ENCODE assay signal across 17 cellular contexts in genomic region chrX:24954732-24955131, GRCh38.
DNase-seq lines count a peak whose midpoint lies in the region; ATAC-seq, FAIRE-seq and TF ChIP-seq lines count a peak whose summit lies in the region.
"Had no signal": no experiment of that assay in that cellular context is flagged by ENCODE, and none has a peak within 500 bp of the region (broad histone marks: within the 10 kb centered on the region; RNA-seq: fewer than 3 reads in every experiment).

No MANE protein-coding gene starts in this region.

- peak; percentile 79 for FAIRE-seq in astrocyte (lab: Jason Lieb, UNC)
- FAIRE-seq: GM12878, GM18507 had no signal

- H3K4me1 Mint-ChIP-seq in activated T-cell treated with anti-CD3 and anti-CD28 coated beads, Interleukin-2, amount 50 U/mL, for 72 hours (ENCODE audit: low read depth) = no peaks in the 10 kb centered on the region
- peaks cover 1% of the 10 kb centered on the region for H3K4me1 Mint-ChIP-seq in activated T-cell treated with anti-CD3 and anti-CD28 coated beads, Interleukin-2, amount 50 U/mL, for 24 hours (ENCODE audit: low read depth)
- H3K4me1 Mint-ChIP-seq in astrocyte (ENCODE audit: low read depth, unreplicated experiment) (no peaks in the 10 kb centered on the region), nephron progenitor cell (peaks cover 17% of the 10 kb centered on the region), chondrocyte (ENCODE audit: low read depth) (no peaks in the 10 kb centered on the region)
- H3K4me1 Mint-ChIP-seq: CD8-positive, alpha-beta memory T cell had no signal

- no peak overlapping the region for H3K27ac ChIP-seq in astrocyte (ENCODE audit: low read depth, low read length)
- H3K27ac ChIP-seq: BLaER1, HL-60 had no signal

- no peak overlapping the region for H2AFZ ChIP-seq in astrocyte (ENCODE audit: low read depth, low read length)

- no peaks in the 10 kb centered on the region for H4K20me1 ChIP-seq in astrocyte (ENCODE audit: insufficient read depth, low read length)

- no peaks in the 10 kb centered on the region for H3K9me3 Mint-ChIP-seq in activated T-cell treated with anti-CD3 and anti-CD28 coated beads, Interleukin-2, amount 50 U/mL, for 72 hours
- no peaks in the 10 kb centered on the region for H3K9me3 Mint-ChIP-seq in activated T-cell treated with anti-CD3 and anti-CD28 coated beads, Interleukin-2, amount 50 U/mL, for 24 hours
- H3K9me3 Mint-ChIP-seq in astrocyte (ENCODE audit: unreplicated experiment) (no peaks in the 10 kb centered on the region), nephron progenitor cell (no peaks in the 10 kb centered on the region), chondrocyte (ENCODE audit: low read depth) (no peaks in the 10 kb centered on the region)
- H3K9me3 Mint-ChIP-seq: H9 had no signal

- no peak for TF ChIP-seq CTCF in astrocyte (IDR thresholded peaks at IDR 0.05; ENCODE audit: insufficient read depth, low read depth, low read length)
- TF ChIP-seq CTCF in nephron progenitor cell (IDR thresholded peaks at IDR 0.05) = no peak
- no peak for TF ChIP-seq CTCF in chondrocyte (IDR thresholded peaks at IDR 0.05)

- peaks cover 0 to 3% of the 10 kb centered on the region in 2 donors for H3K36me3 Mint-ChIP-seq in activated T-cell treated with anti-CD3 and anti-CD28 coated beads, Interleukin-2, amount 50 U/mL, for 72 hours (ENCODE audit: insufficient read depth in 2 of 2)
- peaks cover 8% of the 10 kb centered on the region for H3K36me3 Mint-ChIP-seq in activated T-cell treated with anti-CD3 and anti-CD28 coated beads, Interleukin-2, amount 50 U/mL, for 24 hours (ENCODE audit: low read depth)
- no peaks in the 10 kb centered on the region for H3K36me3 Mint-ChIP-seq in astrocyte (ENCODE audit: low read depth, unreplicated experiment)
- peaks cover 35% of the 10 kb centered on the region for H3K36me3 Mint-ChIP-seq in nephron progenitor cell (ENCODE audit: low read depth)
- peaks cover 1% of the 10 kb centered on the region for H3K36me3 Mint-ChIP-seq in chondrocyte (ENCODE audit: low read depth)

- H3K36me3 ChIP-seq in astrocyte (ENCODE audit: insufficient read depth, low read length) = no peaks in the 10 kb centered on the region

- H3K4me3 ChIP-seq in astrocyte (ENCODE audit: insufficient read depth, low read depth, low read length) = no peak overlapping the region
- H3K4me3 ChIP-seq: BLaER1, GM12878 had no signal

- no peaks in the 10 kb centered on the region for H3K27me3 Mint-ChIP-seq in activated T-cell treated with anti-CD3 and anti-CD28 coated beads, Interleukin-2, amount 50 U/mL, for 72 hours (ENCODE audit: low read depth)
- peaks cover 16% of the 10 kb centered on the region for H3K27me3 Mint-ChIP-seq in activated T-cell treated with anti-CD3 and anti-CD28 coated beads, Interleukin-2, amount 50 U/mL, for 24 hours
- H3K27me3 Mint-ChIP-seq in astrocyte (ENCODE audit: low read depth, unreplicated experiment) = no peaks in the 10 kb centered on the region
- H3K27me3 Mint-ChIP-seq in nephron progenitor cell (ENCODE audit: low read depth, poor library complexity) = no peaks in the 10 kb centered on the region
- H3K27me3 Mint-ChIP-seq in chondrocyte (ENCODE audit: low read depth) = no peaks in the 10 kb centered on the region

- peak overlapping the region; percentile 46 for H3K27ac Mint-ChIP-seq in activated T-cell treated with anti-CD3 and anti-CD28 coated beads, Interleukin-2, amount 50 U/mL, for 72 hours
- no peak overlapping the region for H3K27ac Mint-ChIP-seq in activated T-cell treated with anti-CD3 and anti-CD28 coated beads, Interleukin-2, amount 50 U/mL, for 24 hours
- no peak overlapping the region for H3K27ac Mint-ChIP-seq in astrocyte (ENCODE audit: unreplicated experiment)
- peak overlapping the region; percentile 33 for H3K27ac Mint-ChIP-seq in nephron progenitor cell
- no peak overlapping the region for H3K27ac Mint-ChIP-seq in chondrocyte (ENCODE audit: unreplicated experiment)
- H3K27ac Mint-ChIP-seq: CD8-positive, alpha-beta memory T cell; H9 had no signal

- ATAC-seq in activated T-cell treated with anti-CD3 and anti-CD28 coated beads, Interleukin-2, amount 50 U/mL, for 72 hours (replicated peaks in 1 of 2) = no peak
- no peak for ATAC-seq in HG03457 (IDR thresholded peaks at IDR 0.05; ENCODE audit: unreplicated experiment)
- ATAC-seq: GM12878 had no signal

- no peaks in the 10 kb centered on the region for H3K79me2 ChIP-seq in astrocyte (ENCODE audit: insufficient read depth, low read length)

- no peak for DNase-seq in activated T-cell treated with anti-CD3 and anti-CD28 coated beads, Interleukin-2, amount 50 U/mL, for 72 hours
- no peak for DNase-seq in activated T-cell treated with anti-CD3 and anti-CD28 coated beads, Interleukin-2, amount 50 U/mL, for 24 hours
- DNase-seq in astrocyte (ENCODE audit: low read depth) (no peak), nephron progenitor cell (no peak), chondrocyte (ENCODE audit: low spot score) (no peak), DMS79 treated with DMSO at 0.1 percent for 48 hours (lab: John Stamatoyannopoulos, UW) (no peak)
- DNase-seq: 8988T; AML-193; Caco-2; CD8-positive, alpha-beta memory T cell; GOT3; H9 had no signal

- H3K4me1 ChIP-seq in astrocyte (ENCODE audit: insufficient read depth, low read length) = no peaks in the 10 kb centered on the region
- H3K4me1 ChIP-seq: BLaER1, Caco-2 had no signal

- H3K4me2 ChIP-seq in astrocyte (ENCODE audit: low read length) = no peak overlapping the region
- H3K4me2 ChIP-seq: BLaER1 had no signal

- no peaks in the 10 kb centered on the region for H3K27me3 ChIP-seq in astrocyte (ENCODE audit: insufficient read depth, low read length)

- no peak overlapping the region for H3K4me3 Mint-ChIP-seq in activated T-cell treated with anti-CD3 and anti-CD28 coated beads, Interleukin-2, amount 50 U/mL, for 72 hours
- H3K4me3 Mint-ChIP-seq in activated T-cell treated with anti-CD3 and anti-CD28 coated beads, Interleukin-2, amount 50 U/mL, for 24 hours = no peak overlapping the region
- no peak overlapping the region for H3K4me3 Mint-ChIP-seq in astrocyte (ENCODE audit: unreplicated experiment)
- H3K4me3 Mint-ChIP-seq in nephron progenitor cell = no peak overlapping the region
- no peak overlapping the region for H3K4me3 Mint-ChIP-seq in chondrocyte (ENCODE audit: unreplicated experiment)
- H3K4me3 Mint-ChIP-seq: CD8-positive, alpha-beta memory T cell; H9 had no signal

- H3K9ac ChIP-seq in astrocyte (ENCODE audit: low read length) = no peak overlapping the region
- H3K9ac ChIP-seq: BLaER1 had no signal

- H3K9me3 ChIP-seq in astrocyte (ENCODE audit: insufficient read depth, low read depth, low read length) = no peaks in the 10 kb centered on the region
- H3K9me3 ChIP-seq: BLaER1, Caco-2 had no signal

Comparison
In these comparisons a context has a peak if more than half of its experiments do, and no peak if none do; other contexts are left out.
1. H3K27ac Mint-ChIP-seq: peak in activated T-cell treated with anti-CD3 and anti-CD28 coated beads, Interleukin-2, amount 50 U/mL, for 72 hours (single experiment) and nephron progenitor cell (single experiment); none in activated T-cell treated with anti-CD3 and anti-CD28 coated beads, Interleukin-2, amount 50 U/mL, for 24 hours (single experiment), astrocyte (single experiment) and chondrocyte (single experiment).